17 cellular contexts compared by ENCODE assay signal in genomic region chr1:236059011-236059410, GRCh38. TPM values are rescaled to one million over a fixed set of nuclear protein-coding genes. Genes with fewer than 3 reads are reported as not detected.
DNase-seq lines count a peak whose midpoint lies in the region; ATAC-seq, FAIRE-seq and TF ChIP-seq lines count a peak whose summit lies in the region.
"Had no signal": no experiment of that assay in that cellular context is flagged by ENCODE, and none has a peak within 500 bp of the region (broad histone marks: within the 10 kb centered on the region; RNA-seq: fewer than 3 reads in every experiment).

No MANE protein-coding gene starts in this region.

- TF ChIP-seq EP300 in esophagus muscularis mucosa (IDR thresholded peaks at IDR 0.05), result no peak

- H3K27ac Mint-ChIP-seq in HFFc6, result peak overlapping the region; percentile 81
- H3K27ac Mint-ChIP-seq: activated CD4-positive, alpha-beta memory T cell treated with anti-CD3 and anti-CD28 coated beads for 36 hours; activated T-cell treated with anti-CD3 and anti-CD28 coated beads, Interleukin-2, amount 50 U/mL, for 24 hours; stimulated activated effector memory CD8-positive, alpha-beta T cell treated with anti-CD3 and anti-CD28 coated beads, Interleukin-12 subunit alpha, Interleukin-12 subunit beta, amount 100 ng/mL, for 72 hours had no signal

- no peak overlapping the region for H3K4me2 ChIP-seq in OCI-LY7 (ENCODE audit: low read length)

- H3K4me1 Mint-ChIP-seq in HFFc6 (ENCODE audit: low read depth), result peaks cover 46% of the 10 kb centered on the region

- H3K4me3 ChIP-seq in esophagus muscularis mucosa (peak overlapping the region; percentile 28 to 85 (median 35)), muscle layer of duodenum (ENCODE audit: low read depth in 1 of 2, low read length in 2 of 2) (peak overlapping the region; percentile 15 to 30), subcutaneous abdominal adipose tissue (ENCODE audit: low read depth in 1 of 5, low read length in 5 of 5) (peak overlapping the region; percentile 2 to 39 (median 16)), OCI-LY7 (ENCODE audit: low read depth, low read length, poor library complexity, severe bottlenecking) (no peak overlapping the region)

- BruUV-seq in OCI-LY7 (replicated peaks; lab: Mats Ljungman, UMichigan), result no TSS peak

- no peaks in the 10 kb centered on the region for H4K20me1 ChIP-seq in OCI-LY7 (ENCODE audit: insufficient read depth, low read length)

- H3K27me3 Mint-ChIP-seq in HFFc6 (ENCODE audit: insufficient read depth), result no peaks in the 10 kb centered on the region

- DNase-seq in HFFc6, result no peak
- no peak for DNase-seq in esophagus muscularis mucosa (ENCODE audit: extremely low spot score)
- no peak for DNase-seq in GM19239 (ENCODE audit: insufficient read length, low spot score)
- DNase-seq in activated CD4-positive, alpha-beta T cell treated with anti-CD3 and anti-CD28 coated beads for 1 hour, result no peak
- no peak for DNase-seq in OCI-LY7 (ENCODE audit: low spot score)
- DNase-seq: activated CD4-positive, alpha-beta memory T cell treated with anti-CD3 and anti-CD28 coated beads for 36 hours; activated naive CD4-positive, alpha-beta T cell treated with anti-CD3 and anti-CD28 coated beads, Interleukin-2, amount 50 U/mL, for 16 hours; activated T-cell treated with anti-CD3 and anti-CD28 coated beads, Interleukin-2, amount 50 U/mL, for 24 hours; NCI-H2029 treated with DMSO at 0.1 percent for 48 hours; NCI-H510A had no signal

- ATAC-seq in HG02763 (IDR thresholded peaks at IDR 0.05; ENCODE audit: unreplicated experiment), result no peak
- ATAC-seq: HCT116; stimulated activated effector memory CD8-positive, alpha-beta T cell treated with anti-CD3 and anti-CD28 coated beads, Interleukin-12 subunit alpha, Interleukin-12 subunit beta, amount 100 ng/mL, for 72 hours had no signal

- TF ChIP-seq CTCF in HFFc6 (IDR thresholded peaks at IDR 0.05) (no peak), esophagus muscularis mucosa (IDR thresholded peaks at IDR 0.05) (no peak), OCI-LY7 (conservative IDR thresholded peaks at IDR 0.05; ENCODE audit: low read length) (no peak)

- FAIRE-seq in GM19239 (lab: Jason Lieb, UNC), result no peak
- FAIRE-seq: astrocyte had no signal

- H3K36me3 Mint-ChIP-seq in HFFc6 (ENCODE audit: low read depth), result peaks cover 24% of the 10 kb centered on the region
- H3K36me3 Mint-ChIP-seq: activated CD4-positive, alpha-beta memory T cell treated with anti-CD3 and anti-CD28 coated beads for 36 hours; stimulated activated effector memory CD8-positive, alpha-beta T cell treated with anti-CD3 and anti-CD28 coated beads, Interleukin-12 subunit alpha, Interleukin-12 subunit beta, amount 100 ng/mL, for 72 hours had no signal

- peak overlapping the region; percentile 67 to 99 (median 92) for H3K27ac ChIP-seq in esophagus muscularis mucosa (replicated peaks in 1 of 4)
- H3K27ac ChIP-seq in muscle layer of duodenum (ENCODE audit: low read length), result peak overlapping the region; percentile 34
- H3K27ac ChIP-seq in subcutaneous abdominal adipose tissue (ENCODE audit: low read depth, low read length), result peak overlapping the region; percentile 79
- no peak overlapping the region for H3K27ac ChIP-seq in OCI-LY7 (ENCODE audit: low read depth, low read length, poor library complexity, severe bottlenecking)
- H3K27ac ChIP-seq: VCaP had no signal

- no peaks in the 10 kb centered on the region for H3K9me3 Mint-ChIP-seq in HFFc6
- H3K9me3 Mint-ChIP-seq: activated CD4-positive, alpha-beta memory T cell treated with anti-CD3 and anti-CD28 coated beads for 36 hours; activated T-cell treated with anti-CD3 and anti-CD28 coated beads, Interleukin-2, amount 50 U/mL, for 24 hours; stimulated activated effector memory CD8-positive, alpha-beta T cell treated with anti-CD3 and anti-CD28 coated beads, Interleukin-12 subunit alpha, Interleukin-12 subunit beta, amount 100 ng/mL, for 72 hours had no signal

- H3K9me3 ChIP-seq in esophagus muscularis mucosa (no peaks in the 10 kb centered on the region), muscle layer of duodenum (ENCODE audit: control insufficient read depth in 1 of 2, low read length in 2 of 2) (no peaks in the 10 kb centered on the region), subcutaneous abdominal adipose tissue (ENCODE audit: control insufficient read depth in 5 of 5, low read length in 5 of 5) (no peaks in the 10 kb centered on the region), OCI-LY7 (ENCODE audit: low read length) (no peaks in the 10 kb centered on the region)

- peak overlapping the region; percentile 79 for H3K4me3 Mint-ChIP-seq in HFFc6
- H3K4me3 Mint-ChIP-seq: activated CD4-positive, alpha-beta memory T cell treated with anti-CD3 and anti-CD28 coated beads for 36 hours; activated T-cell treated with anti-CD3 and anti-CD28 coated beads, Interleukin-2, amount 50 U/mL, for 24 hours; stimulated activated effector memory CD8-positive, alpha-beta T cell treated with anti-CD3 and anti-CD28 coated beads, Interleukin-12 subunit alpha, Interleukin-12 subunit beta, amount 100 ng/mL, for 72 hours had no signal

- CTCF ChIA-PET in OCI-LY7 (lab: Charles Lee; ENCODE audit: unreplicated experiment), result interaction anchor here (0.6 kb wide), 1 partner anchor 1188 kb away, joined by 3 read pairs; no protein-coding TSS in a partner anchor

- 30% methylated on average over 5 of the region's 5 CpGs for WGBS in esophagus muscularis mucosa

- H2AFZ ChIP-seq in OCI-LY7 (ENCODE audit: low read length), result no peak overlapping the region

- intact Hi-C loops in esophagus muscularis mucosa (cut with DNase I), result no loop called here
- intact Hi-C loops in OCI-LY7 (cut with micrococcal nuclease; ENCODE audit: unreplicated experiment), result no loop called here

- H3K9me2 ChIP-seq in OCI-LY7 (ENCODE audit: insufficient read depth, low read length), result no peaks in the 10 kb centered on the region

- peaks cover 0 to 31% (median 9%) of the 10 kb centered on the region in 4 donors for H3K36me3 ChIP-seq in esophagus muscularis mucosa
- no peaks in the 10 kb centered on the region for H3K36me3 ChIP-seq in muscle layer of duodenum (ENCODE audit: control insufficient read depth in 1 of 2, insufficient read depth in 2 of 2, low read length in 2 of 2)
- peaks cover 0 to 4% (median 0%) of the 10 kb centered on the region in 5 donors for H3K36me3 ChIP-seq in subcutaneous abdominal adipose tissue (ENCODE audit: control insufficient read depth in 5 of 5, insufficient read depth in 5 of 5, low read length in 5 of 5)
- no peaks in the 10 kb centered on the region for H3K36me3 ChIP-seq in OCI-LY7 (ENCODE audit: insufficient read depth, low read length)

- no peaks in the 10 kb centered on the region for H3K79me2 ChIP-seq in OCI-LY7 (ENCODE audit: insufficient read depth, low read depth, low read length)

- no peak for TF ChIP-seq POLR2A in esophagus muscularis mucosa (IDR thresholded peaks at IDR 0.05; ENCODE audit: low read depth)

- H3K9ac ChIP-seq in subcutaneous abdominal adipose tissue (ENCODE audit: low read length in 5 of 5), result peak overlapping the region in 4 of 5 donors; percentile 20 to 69 (median 41)

- H3K4me1 ChIP-seq in esophagus muscularis mucosa, result peaks cover 31 to 76% (median 73%) of the 10 kb centered on the region in 4 donors
- H3K4me1 ChIP-seq in muscle layer of duodenum (ENCODE audit: control insufficient read depth in 1 of 2, insufficient read depth in 2 of 2, low read length in 2 of 2), result peaks cover 0 to 49% of the 10 kb centered on the region in 2 donors
- H3K4me1 ChIP-seq in subcutaneous abdominal adipose tissue (ENCODE audit: control insufficient read depth in 5 of 5, insufficient read depth in 5 of 5, low read length in 5 of 5), result peaks cover 0 to 53% (median 44%) of the 10 kb centered on the region in 5 donors
- H3K4me1 ChIP-seq in OCI-LY7 (ENCODE audit: insufficient read depth, low read length, poor library complexity, severe bottlenecking), result no peaks in the 10 kb centered on the region

- POLR2A ChIA-PET in OCI-LY7 (lab: Charles Lee), result no interaction called here

- H3K27me3 ChIP-seq in esophagus muscularis mucosa (no peaks in the 10 kb centered on the region), muscle layer of duodenum (ENCODE audit: low read depth, low read length) (no peaks in the 10 kb centered on the region), subcutaneous abdominal adipose tissue (ENCODE audit: control insufficient read depth in 5 of 5, insufficient read depth in 4 of 5, low read length in 5 of 5) (no peaks in the 10 kb centered on the region)

RNA-seq across cellular contexts. Expression of gene NID1, which starts 5.9 kb away (rescaled TPM):
- total RNA-seq in HFFc6 (2021; fragmentation: NEBNext Ultra II Directional; extraction: Animal tissue kit (Norgen Biotek cat#: 25700)), result 100 to 1,000 TPM in 5 of 6 experiments, 10 to 100 TPM in 1; 97.5 to 124 (median 107) TPM
- total RNA-seq in esophagus muscularis mucosa, result 100 to 1,000 TPM; 187 to 390 (median 287) TPM
- total RNA-seq in OCI-LY7 (2014; rRNA removed; shearing (Covaris generic)), result not detected in 2 replicates
- not detected in 2 replicates for total RNA-seq in OCI-LY7 (2022)

Comparison
In these comparisons a context has a peak if more than half of its experiments do, and no peak if none do; other contexts are left out.
1. RNA of gene NID1, which starts 5.9 kb away (total RNA-seq): 187 to 390 TPM in esophagus muscularis mucosa and 97.5 to 124 TPM in HFFc6; not detected in OCI-LY7; every median in the first group is over 10 times any median in the second.